Comparison of ENCODE assay signal across 3 cellular contexts in genomic region chr11:119455708-119456107, GRCh38. TPM values are rescaled to one million over a fixed set of nuclear protein-coding genes. Genes with fewer than 3 reads are reported as not detected.
"Had no signal": no experiment of that assay in that cellular context is flagged by ENCODE, and none has a peak within 500 bp of the region (broad histone marks: within the 10 kb centered on the region; RNA-seq: fewer than 3 reads in every experiment).

No MANE protein-coding gene starts in this region.

RNA-seq across cellular contexts. Expression of gene THY1, which starts 32.7 kb away (rescaled TPM):
- total RNA-seq: MCF 10A, NCI-H460, PC-9 had no signal
